15 cellular contexts compared by ENCODE assay signal in the genomic region with DNA sequence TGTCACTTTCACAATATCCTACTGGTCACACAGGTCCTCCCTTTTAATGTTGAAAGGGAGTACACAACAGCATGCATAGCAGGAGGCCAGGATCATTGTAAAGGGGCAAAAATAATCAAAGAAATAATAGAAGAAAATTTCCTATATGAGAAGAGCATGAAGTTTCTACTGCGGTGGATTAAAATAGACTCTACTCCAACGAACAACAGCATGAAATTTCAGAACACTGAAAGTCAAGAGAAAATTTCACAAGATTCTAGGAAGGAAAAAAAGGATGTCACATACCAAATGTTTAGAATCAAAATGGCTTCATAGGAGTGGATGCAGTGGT.
DNase-seq lines count a peak whose midpoint lies in the region; ATAC-seq and TF ChIP-seq lines count a peak whose summit lies in the region.
"Had no signal": no experiment of that assay in that cellular context is flagged by ENCODE, and none has a peak within 500 bp of the region (broad histone marks: within the 10 kb centered on the region; RNA-seq: fewer than 3 reads in every experiment).

No MANE protein-coding gene starts in this region.

- ATAC-seq in activated naive CD4-positive, alpha-beta T cell treated with anti-CD3 and anti-CD28 coated beads, Interleukin-2, amount 50 U/mL, for 72 hours: no peak
- no peak for ATAC-seq in activated T-helper 17 cell treated with anti-CD3 and anti-CD28 coated beads, Interleukin-2, amount 50 U/mL, for 72 hours (replicated peaks)
- ATAC-seq in left lung (no peak), GM21360 (IDR thresholded peaks at IDR 0.05; ENCODE audit: unreplicated experiment) (no peak)

- H3K27ac ChIP-seq in left lung: peak overlapping the region; percentile 9 to 57
- H3K27ac ChIP-seq in tibial artery: peak overlapping the region; percentile 19 to 47
- H3K27ac ChIP-seq: SK-N-MC had no signal

- H3K9me3 ChIP-seq in left lung: no peaks in the 10 kb centered on the region
- H3K9me3 ChIP-seq in tibial artery: no peaks in the 10 kb centered on the region

- peaks cover 20% of the 10 kb centered on the region for H3K4me1 Mint-ChIP-seq in activated naive CD4-positive, alpha-beta T cell treated with anti-CD3 and anti-CD28 coated beads, Interleukin-2, amount 50 U/mL, for 24 hours
- H3K4me1 Mint-ChIP-seq in activated T-helper 17 cell treated with anti-CD3 and anti-CD28 coated beads, Interleukin-2, amount 50 U/mL, for 72 hours: peaks cover 33% of the 10 kb centered on the region

- H3K4me1 ChIP-seq in left lung (peaks cover 0 to 34% of the 10 kb centered on the region in 2 donors), tibial artery (peaks cover 0 to 20% (median 3%) of the 10 kb centered on the region in 4 donors)

- no peaks in the 10 kb centered on the region for H3K36me3 Mint-ChIP-seq in activated naive CD4-positive, alpha-beta T cell treated with anti-CD3 and anti-CD28 coated beads, Interleukin-2, amount 50 U/mL, for 24 hours
- peaks cover 0 to 6% of the 10 kb centered on the region in 2 donors for H3K36me3 Mint-ChIP-seq in activated naive CD4-positive, alpha-beta T cell treated with anti-CD3 and anti-CD28 coated beads, Interleukin-2, amount 50 U/mL, for 72 hours
- H3K36me3 Mint-ChIP-seq in activated T-helper 17 cell treated with anti-CD3 and anti-CD28 coated beads, Interleukin-2, amount 50 U/mL, for 72 hours (ENCODE audit: low read depth): no peaks in the 10 kb centered on the region

- H3K36me3 ChIP-seq in left lung: no peaks in the 10 kb centered on the region
- H3K36me3 ChIP-seq in tibial artery: no peaks in the 10 kb centered on the region

- no peak for TF ChIP-seq CTCF in left lung (IDR thresholded peaks at IDR 0.05)
- no peak for TF ChIP-seq CTCF in tibial artery (IDR thresholded peaks at IDR 0.05)

- no peaks in the 10 kb centered on the region for H3K9me3 Mint-ChIP-seq in activated naive CD4-positive, alpha-beta T cell treated with anti-CD3 and anti-CD28 coated beads, Interleukin-2, amount 50 U/mL, for 24 hours
- no peaks in the 10 kb centered on the region for H3K9me3 Mint-ChIP-seq in activated naive CD4-positive, alpha-beta T cell treated with anti-CD3 and anti-CD28 coated beads, Interleukin-2, amount 50 U/mL, for 72 hours
- H3K9me3 Mint-ChIP-seq in activated T-helper 17 cell treated with anti-CD3 and anti-CD28 coated beads, Interleukin-2, amount 50 U/mL, for 72 hours: no peaks in the 10 kb centered on the region

- intact Hi-C loops in left lung (cut with DNase I) (no loop called here), tibial artery (cut with DNase I; ENCODE audit: low total_unique reads) (loop anchor here (10.0 kb wide), 1 partner anchor 1870 kb away; no protein-coding TSS in a partner anchor)

- no peak overlapping the region for H3K4me3 Mint-ChIP-seq in activated naive CD4-positive, alpha-beta T cell treated with anti-CD3 and anti-CD28 coated beads, Interleukin-2, amount 50 U/mL, for 24 hours
- H3K4me3 Mint-ChIP-seq in activated T-helper 17 cell treated with anti-CD3 and anti-CD28 coated beads, Interleukin-2, amount 50 U/mL, for 72 hours: peak overlapping the region; percentile 8

- peak overlapping the region; percentile 26 for H3K27ac Mint-ChIP-seq in activated naive CD4-positive, alpha-beta T cell treated with anti-CD3 and anti-CD28 coated beads, Interleukin-2, amount 50 U/mL, for 24 hours
- H3K27ac Mint-ChIP-seq in activated naive CD4-positive, alpha-beta T cell treated with anti-CD3 and anti-CD28 coated beads, Interleukin-2, amount 50 U/mL, for 72 hours: no peak overlapping the region
- peak overlapping the region; percentile 18 for H3K27ac Mint-ChIP-seq in activated T-helper 17 cell treated with anti-CD3 and anti-CD28 coated beads, Interleukin-2, amount 50 U/mL, for 72 hours
- H3K27ac Mint-ChIP-seq: progenitor cell of endocrine pancreas had no signal

- no peak for DNase-seq in activated naive CD4-positive, alpha-beta T cell treated with anti-CD3 and anti-CD28 coated beads, Interleukin-2, amount 50 U/mL, for 72 hours (ENCODE audit: low spot score in 2 of 2)
- DNase-seq in left lung: no peak
- DNase-seq in tibial artery: no peak
- no peak for DNase-seq in activated naive CD4-positive, alpha-beta T cell treated with Interleukin-2 at 50 U/mL for 16 hours
- no peak for DNase-seq in NCI-H2107 (lab: John Stamatoyannopoulos, UW)
- DNase-seq: activated gamma-delta T cell; effector CD8-positive, alpha-beta T cell; NCI-H1092; NCI-H2227 treated with DMSO at 0.1 percent for 48 hours; stimulated activated CD4-positive, alpha-beta T cell treated with anti-CD3 and anti-CD28 coated beads, Interleukin-1b, Interleukin-23, amount 100 ng/mL, for 48 hours had no signal

- no peaks in the 10 kb centered on the region for H3K27me3 ChIP-seq in left lung
- no peaks in the 10 kb centered on the region for H3K27me3 ChIP-seq in tibial artery

- H3K4me3 ChIP-seq in left lung: no peak overlapping the region
- H3K4me3 ChIP-seq in tibial artery: no peak overlapping the region
- H3K4me3 ChIP-seq: SK-N-MC had no signal

- H3K27me3 Mint-ChIP-seq in activated naive CD4-positive, alpha-beta T cell treated with anti-CD3 and anti-CD28 coated beads, Interleukin-2, amount 50 U/mL, for 24 hours: no peaks in the 10 kb centered on the region
- peaks cover 8% of the 10 kb centered on the region for H3K27me3 Mint-ChIP-seq in activated T-helper 17 cell treated with anti-CD3 and anti-CD28 coated beads, Interleukin-2, amount 50 U/mL, for 72 hours
- H3K27me3 Mint-ChIP-seq: progenitor cell of endocrine pancreas had no signal

Comparison
In these comparisons a context has a peak if more than half of its experiments do, and no peak if none do; other contexts are left out.
1. H3K27ac Mint-ChIP-seq: peak in activated naive CD4-positive, alpha-beta T cell treated with anti-CD3 and anti-CD28 coated beads, Interleukin-2, amount 50 U/mL, for 24 hours (single experiment) and activated T-helper 17 cell treated with anti-CD3 and anti-CD28 coated beads, Interleukin-2, amount 50 U/mL, for 72 hours (single experiment); none in activated naive CD4-positive, alpha-beta T cell treated with anti-CD3 and anti-CD28 coated beads, Interleukin-2, amount 50 U/mL, for 72 hours (0 of 2).